9 cellular contexts compared by ENCODE assay signal in the genomic region with DNA sequence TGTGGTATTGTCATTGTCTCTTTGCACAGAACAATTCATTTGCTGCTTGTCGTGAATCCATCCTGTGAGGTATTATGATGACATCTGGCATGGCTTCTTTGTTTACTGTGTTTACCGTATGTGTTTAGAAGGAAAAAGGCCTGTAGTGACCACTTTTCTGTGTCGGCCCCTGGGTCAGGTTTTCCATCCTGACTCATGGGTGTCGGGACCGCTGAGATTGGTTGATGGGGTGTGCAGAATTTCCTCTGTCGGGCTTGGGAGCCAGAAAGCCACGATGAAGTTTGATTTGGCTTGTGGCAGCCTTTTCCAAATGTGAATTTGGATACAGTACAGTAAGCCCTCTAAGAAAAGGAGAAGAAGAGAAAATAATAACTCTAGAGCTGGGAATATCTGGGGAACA.
DNase-seq lines count a peak whose midpoint lies in the region; ATAC-seq and TF ChIP-seq lines count a peak whose summit lies in the region.
"Had no signal": no experiment of that assay in that cellular context is flagged by ENCODE, and none has a peak within 500 bp of the region (broad histone marks: within the 10 kb centered on the region; RNA-seq: fewer than 3 reads in every experiment).

No MANE protein-coding gene starts in this region.

- H3K4ac ChIP-seq in mesendoderm (ENCODE audit: low read depth, low read length), result no peak overlapping the region

- no peak overlapping the region for H4K5ac ChIP-seq in mesendoderm (ENCODE audit: low read length)

- intact Hi-C loops in heart right ventricle (cut with DNase I), result loop anchor here in 1 of 10 donors (5.0 kb wide), 1 partner anchor 111 kb away; no protein-coding TSS in a partner anchor

- H3K18ac ChIP-seq in mesendoderm (ENCODE audit: low read length), result no peak overlapping the region

- H3K4me1 ChIP-seq in heart right ventricle (peaks cover 22 to 92% (median 77%) of the 10 kb centered on the region in 9 donors), BE2C (peaks cover 25% of the 10 kb centered on the region), mesendoderm (ENCODE audit: control insufficient read depth, low read depth, low read length) (peaks cover 24% of the 10 kb centered on the region)

- DNase-seq in HCEC 1CT (peak; percentile 69), heart right ventricle (peak in 1 of 2 donors; percentile 33), skeletal muscle cell (ENCODE audit: low read depth) (no peak), BE2C (no peak), mesendoderm (no peak)
- no peak for DNase-seq in activated CD4-positive, CD25-positive, alpha-beta regulatory T cell treated with anti-CD3 and anti-CD28 coated beads, Interleukin-2, amount 50 U/mL, for 72 hours
- DNase-seq: NCI-H345 had no signal

- no peak overlapping the region for H2BK120ac ChIP-seq in mesendoderm (ENCODE audit: low read depth, low read length)

- H2AK5ac ChIP-seq in mesendoderm (ENCODE audit: low read length), result no peak overlapping the region

- H3K23ac ChIP-seq in mesendoderm (ENCODE audit: low read length), result no peak overlapping the region

- no peak overlapping the region for H2BK5ac ChIP-seq in mesendoderm (ENCODE audit: low read length)

- H3K79me1 ChIP-seq in mesendoderm (ENCODE audit: low read length), result peaks cover 16% of the 10 kb centered on the region

- H3K4me3 ChIP-seq in WI38 (ENCODE audit: low read depth, low read length), result peak overlapping the region; percentile 17
- peak overlapping the region in 3 of 10 donors; percentile 3 to 12 (median 8) for H3K4me3 ChIP-seq in heart right ventricle
- peak overlapping the region; percentile 15 for H3K4me3 ChIP-seq in skeletal muscle cell (ENCODE audit: low read depth, low read length)
- no peak overlapping the region for H3K4me3 ChIP-seq in BE2C (ENCODE audit: low read depth, low read length)
- no peak overlapping the region for H3K4me3 ChIP-seq in mesendoderm (ENCODE audit: low read length)

- no peak overlapping the region for H4K8ac ChIP-seq in mesendoderm (ENCODE audit: low read depth, low read length)

- TF ChIP-seq CTCF in WI38 (IDR thresholded peaks at IDR 0.05; ENCODE audit: low read depth, low read length), result no peak
- TF ChIP-seq CTCF in heart right ventricle (IDR thresholded peaks at IDR 0.05), result no peak
- no peak for TF ChIP-seq CTCF in BE2C (IDR thresholded peaks at IDR 0.05; ENCODE audit: low read depth, low read length)

- H3K36me3 ChIP-seq in heart right ventricle (no peaks in the 10 kb centered on the region), BE2C (no peaks in the 10 kb centered on the region), mesendoderm (ENCODE audit: control insufficient read depth, insufficient read depth, low read length) (no peaks in the 10 kb centered on the region)

- H3K56ac ChIP-seq in mesendoderm (ENCODE audit: low read length), result no peak overlapping the region

- H3K4me2 ChIP-seq in mesendoderm (ENCODE audit: low read length), result no peak overlapping the region

- no peak overlapping the region for H3K9ac ChIP-seq in mesendoderm (ENCODE audit: low read length)

- peak overlapping the region; percentile 64 to 89 (median 86) for H3K27ac ChIP-seq in heart right ventricle
- H3K27ac ChIP-seq in mesendoderm (ENCODE audit: low read depth, low read length), result no peak overlapping the region

- H3K9me3 ChIP-seq in heart right ventricle, result no peaks in the 10 kb centered on the region
- no peaks in the 10 kb centered on the region for H3K9me3 ChIP-seq in BE2C

- H2BK15ac ChIP-seq in mesendoderm (replicated peaks; ENCODE audit: low read depth), result no peak overlapping the region

- H3K27me3 ChIP-seq in heart right ventricle (no peaks in the 10 kb centered on the region), BE2C (no peaks in the 10 kb centered on the region), mesendoderm (ENCODE audit: insufficient read depth, low read length, poor library complexity) (no peaks in the 10 kb centered on the region)

- peaks cover 41% of the 10 kb centered on the region for H3K79me2 ChIP-seq in mesendoderm (ENCODE audit: control insufficient read depth, insufficient read depth, low read length)

- WGBS in heart right ventricle, 2 donors, result 19 to 22% methylated on average over 7 of the region's 7 CpGs
- no CpG with 5 or more reads among the region's 7 CpGs for WGBS in mesendoderm (ENCODE audit: extremely low coverage, insufficient coverage, low lambda C conversion rate)

- peak; percentile 6 to 56 (median 33) for ATAC-seq in heart right ventricle
- ATAC-seq in HG03135 (IDR thresholded peaks at IDR 0.05; ENCODE audit: unreplicated experiment), result no peak

Comparison
In these comparisons a context has a peak if more than half of its experiments do, and no peak if none do; other contexts are left out.
1. H3K4me3 ChIP-seq: peak in WI38 (single experiment) and skeletal muscle cell (single experiment); none in BE2C (single experiment) and mesendoderm (single experiment).